In the genomic region with DNA sequence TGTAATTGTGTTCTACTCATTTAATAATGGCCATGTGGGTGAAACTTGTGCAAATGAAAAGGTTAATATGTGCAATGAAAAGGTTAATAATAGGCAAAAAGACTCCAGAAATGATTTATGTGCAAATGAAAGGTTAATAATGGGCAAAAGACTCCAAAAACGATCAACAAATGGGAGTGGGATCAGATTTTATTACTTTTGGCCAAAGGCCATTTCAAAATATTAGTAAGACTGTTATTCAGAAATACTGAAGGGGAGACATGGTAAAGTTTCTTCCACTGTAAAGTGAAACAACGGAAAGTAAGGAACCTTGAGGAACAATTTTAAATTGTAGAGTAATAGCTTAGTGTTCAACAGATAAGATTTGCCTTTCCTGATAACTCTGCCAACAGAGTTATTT, we compare ENCODE assay signal across 3 cellular contexts.
TF ChIP-seq lines count a peak whose summit lies in the region.

No MANE protein-coding gene starts in this region.

TF ChIP-seq in WTC11, 78 proteins besides CTCF, POLR2A, EP300 and RAD21 (continued from another document):
- TF ChIP-seq, protein P1, sequence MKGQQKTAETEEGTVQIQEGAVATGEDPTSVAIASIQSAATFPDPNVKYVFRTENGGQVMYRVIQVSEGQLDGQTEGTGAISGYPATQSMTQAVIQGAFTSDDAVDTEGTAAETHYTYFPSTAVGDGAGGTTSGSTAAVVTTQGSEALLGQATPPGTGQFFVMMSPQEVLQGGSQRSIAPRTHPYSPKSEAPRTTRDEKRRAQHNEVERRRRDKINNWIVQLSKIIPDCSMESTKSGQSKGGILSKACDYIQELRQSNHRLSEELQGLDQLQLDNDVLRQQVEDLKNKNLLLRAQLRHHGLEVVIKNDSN (CRISPR knock-in tag; IDR thresholded peaks at IDR 0.05), result no peak

TF ChIP-seq in K562, 482 proteins besides CTCF, POLR2A, EP300 and RAD21 (continued from another document):
- TF ChIP-seq, protein P2, sequence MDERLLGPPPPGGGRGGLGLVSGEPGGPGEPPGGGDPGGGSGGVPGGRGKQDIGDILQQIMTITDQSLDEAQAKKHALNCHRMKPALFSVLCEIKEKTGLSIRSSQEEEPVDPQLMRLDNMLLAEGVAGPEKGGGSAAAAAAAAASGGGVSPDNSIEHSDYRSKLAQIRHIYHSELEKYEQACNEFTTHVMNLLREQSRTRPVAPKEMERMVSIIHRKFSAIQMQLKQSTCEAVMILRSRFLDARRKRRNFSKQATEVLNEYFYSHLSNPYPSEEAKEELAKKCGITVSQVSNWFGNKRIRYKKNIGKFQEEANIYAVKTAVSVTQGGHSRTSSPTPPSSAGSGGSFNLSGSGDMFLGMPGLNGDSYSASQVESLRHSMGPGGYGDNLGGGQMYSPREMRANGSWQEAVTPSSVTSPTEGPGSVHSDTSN (CRISPR knock-in tag; IDR thresholded peaks at IDR 0.05; ENCODE audit: low read depth), result no peak
- TF ChIP-seq, protein P2 (tag; conservative IDR thresholded peaks at IDR 0.05; ENCODE audit: low read depth), result 0 out of 2 replicates have a peak, but pooled peaks have one; percentile 10
- TF ChIP-seq BCOR (IDR thresholded peaks at IDR 0.05), result no peak
- peak; percentile 56; the same call in 1 of the 2 replicates for TF ChIP-seq MYNN (IDR thresholded peaks at IDR 0.05)
- no peak for TF ChIP-seq MYNN (CRISPR knock-in tag; IDR thresholded peaks at IDR 0.05)
- TF ChIP-seq, protein P3, sequence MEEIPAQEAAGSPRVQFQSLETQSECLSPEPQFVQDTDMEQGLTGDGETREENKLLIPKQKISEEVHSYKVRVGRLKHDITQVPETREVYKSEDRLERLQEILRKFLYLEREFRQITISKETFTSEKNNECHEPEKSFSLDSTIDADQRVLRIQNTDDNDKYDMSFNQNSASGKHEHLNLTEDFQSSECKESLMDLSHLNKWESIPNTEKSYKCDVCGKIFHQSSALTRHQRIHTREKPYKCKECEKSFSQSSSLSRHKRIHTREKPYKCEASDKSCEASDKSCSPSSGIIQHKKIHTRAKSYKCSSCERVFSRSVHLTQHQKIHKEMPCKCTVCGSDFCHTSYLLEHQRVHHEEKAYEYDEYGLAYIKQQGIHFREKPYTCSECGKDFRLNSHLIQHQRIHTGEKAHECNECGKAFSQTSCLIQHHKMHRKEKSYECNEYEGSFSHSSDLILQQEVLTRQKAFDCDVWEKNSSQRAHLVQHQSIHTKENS (CRISPR knock-in tag; IDR thresholded peaks at IDR 0.05), result no peak
TF ChIP-seq in K562: peak in this region for 2.

TF ChIP-seq in SK-N-SH treated with all-trans-retinoic acid at 6 μM for 48 hours, 23 proteins besides CTCF, POLR2A, EP300 and RAD21:
- TF ChIP-seq, protein P4, sequence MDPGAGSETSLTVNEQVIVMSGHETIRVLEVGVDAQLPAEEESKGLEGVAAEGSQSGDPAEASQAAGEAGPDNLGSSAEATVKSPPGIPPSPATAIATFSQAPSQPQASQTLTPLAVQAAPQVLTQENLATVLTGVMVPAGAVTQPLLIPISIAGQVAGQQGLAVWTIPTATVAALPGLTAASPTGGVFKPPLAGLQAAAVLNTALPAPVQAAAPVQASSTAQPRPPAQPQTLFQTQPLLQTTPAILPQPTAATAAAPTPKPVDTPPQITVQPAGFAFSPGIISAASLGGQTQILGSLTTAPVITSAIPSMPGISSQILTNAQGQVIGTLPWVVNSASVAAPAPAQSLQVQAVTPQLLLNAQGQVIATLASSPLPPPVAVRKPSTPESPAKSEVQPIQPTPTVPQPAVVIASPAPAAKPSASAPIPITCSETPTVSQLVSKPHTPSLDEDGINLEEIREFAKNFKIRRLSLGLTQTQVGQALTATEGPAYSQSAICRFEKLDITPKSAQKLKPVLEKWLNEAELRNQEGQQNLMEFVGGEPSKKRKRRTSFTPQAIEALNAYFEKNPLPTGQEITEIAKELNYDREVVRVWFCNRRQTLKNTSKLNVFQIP (CRISPR knock-in tag; IDR thresholded peaks at IDR 0.05; ENCODE audit: borderline replicate concordance, low read depth), result no peak
- TF ChIP-seq GLIS3 (CRISPR knock-in tag; IDR thresholded peaks at IDR 0.05), result no peak
- no peak for TF ChIP-seq ZFP30 (CRISPR knock-in tag; IDR thresholded peaks at IDR 0.05)
- TF ChIP-seq ESRRG (CRISPR knock-in tag; IDR thresholded peaks at IDR 0.05), result no peak
